ENCODE assay signal across 9 cellular contexts in the genomic region with DNA sequence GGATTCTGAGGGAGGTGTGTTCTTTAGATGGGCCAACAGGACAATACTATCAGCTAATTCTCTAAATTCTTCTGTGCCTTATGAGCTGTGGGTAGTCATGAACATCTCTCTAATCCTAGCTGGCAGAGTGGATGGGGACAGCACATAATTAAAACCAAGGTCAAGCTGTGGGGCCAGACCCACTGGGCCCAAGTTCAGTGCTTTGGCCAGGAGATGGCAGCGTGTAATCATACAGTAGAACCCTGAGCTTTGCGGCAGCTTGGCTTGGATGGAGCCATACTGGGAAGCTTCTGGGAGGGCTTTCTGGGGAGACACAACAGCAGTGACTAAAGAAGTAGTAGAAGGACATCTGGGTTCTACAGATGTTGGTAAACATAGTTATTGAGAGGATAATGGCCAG.
DNase-seq lines count a peak whose midpoint lies in the region; ATAC-seq and TF ChIP-seq lines count a peak whose summit lies in the region.
"Had no signal": no experiment of that assay in that cellular context is flagged by ENCODE, and none has a peak within 500 bp of the region (broad histone marks: within the 10 kb centered on the region; RNA-seq: fewer than 3 reads in every experiment).

No MANE protein-coding gene starts in this region.

- H3K9me3 Mint-ChIP-seq in endodermal cell, result peaks cover 33% of the 10 kb centered on the region
- H3K9me3 Mint-ChIP-seq in progenitor cell of endocrine pancreas (ENCODE audit: low read depth), result peaks cover 32% of the 10 kb centered on the region

- H3K4me1 Mint-ChIP-seq in endodermal cell (no peaks in the 10 kb centered on the region), progenitor cell of endocrine pancreas (ENCODE audit: low read depth) (no peaks in the 10 kb centered on the region)

- H3K27me3 Mint-ChIP-seq in endodermal cell (ENCODE audit: insufficient read depth) (peaks cover 16% of the 10 kb centered on the region), progenitor cell of endocrine pancreas (peaks cover 7% of the 10 kb centered on the region)

- no peaks in the 10 kb centered on the region for H3K36me3 ChIP-seq in endodermal cell (ENCODE audit: control insufficient read depth, insufficient read depth, low read length)

- no peak for ATAC-seq in HG03039 (IDR thresholded peaks at IDR 0.05; ENCODE audit: unreplicated experiment)

- DNase-seq in DMS153 (lab: John Stamatoyannopoulos, UW) (peak; percentile 13), DMS153 treated with DMSO at 0.1 percent for 48 hours (lab: John Stamatoyannopoulos, UW; ENCODE audit: unreplicated experiment) (no peak), Kasumi-1 (lab: John Stamatoyannopoulos, UW) (peak; percentile 26 to 33), endodermal cell (peak; percentile 78), ecto neural progenitor cell (ENCODE audit: low spot score) (no peak), progenitor cell of endocrine pancreas (ENCODE audit: low spot score, unreplicated experiment) (no peak)
- DNase-seq in stimulated activated CD4-positive, alpha-beta T cell treated with anti-CD3 and anti-CD28 coated beads, Interleukin-15, amount 100 ng/mL, for 24 hours, result peak; percentile 61
- DNase-seq: central memory CD4-positive, alpha-beta T cell had no signal

- peaks cover 9% of the 10 kb centered on the region for H3K9me3 ChIP-seq in endodermal cell (ENCODE audit: control insufficient read depth, low read length)

- 81 to 83% methylated on average over 2 of the region's 2 CpGs for WGBS in endodermal cell (ENCODE audit: insufficient coverage in 1 of 2, insufficient read length in 1 of 2), 2 experiments

- no peak overlapping the region for H3K27ac ChIP-seq in endodermal cell (ENCODE audit: low read depth, low read length)

- no peak overlapping the region for H3K9ac ChIP-seq in endodermal cell (ENCODE audit: extremely low read depth, low read length, poor library complexity, severe bottlenecking)

- H3K27me3 ChIP-seq in endodermal cell (ENCODE audit: control insufficient read depth, insufficient read depth, low read length, poor library complexity, severe bottlenecking), result no peaks in the 10 kb centered on the region

- H3K27ac Mint-ChIP-seq in endodermal cell, result no peak overlapping the region
- no peak overlapping the region for H3K27ac Mint-ChIP-seq in progenitor cell of endocrine pancreas

- TF ChIP-seq CTCF in endodermal cell (conservative IDR thresholded peaks at IDR 0.05), result peak; percentile 64
- no peak for TF ChIP-seq CTCF in progenitor cell of endocrine pancreas (IDR thresholded peaks at IDR 0.05; ENCODE audit: unreplicated experiment)

- H3K4me1 ChIP-seq in endodermal cell (ENCODE audit: control insufficient read depth, insufficient read depth, low read length), result no peaks in the 10 kb centered on the region

- H3K4me3 Mint-ChIP-seq in endodermal cell (no peak overlapping the region), progenitor cell of endocrine pancreas (ENCODE audit: low read depth) (no peak overlapping the region)

- H3K4me3 ChIP-seq in endodermal cell (ENCODE audit: low read length), result no peak overlapping the region

- no peaks in the 10 kb centered on the region for H3K36me3 Mint-ChIP-seq in endodermal cell (ENCODE audit: low read depth)
- H3K36me3 Mint-ChIP-seq in progenitor cell of endocrine pancreas (ENCODE audit: insufficient read depth), result no peaks in the 10 kb centered on the region

Comparison
In these comparisons a context has a peak if more than half of its experiments do, and no peak if none do; other contexts are left out.
1. DNase-seq: peak in DMS153 (single experiment), Kasumi-1 (2 of 2), endodermal cell (single experiment) and stimulated activated CD4-positive, alpha-beta T cell treated with anti-CD3 and anti-CD28 coated beads, Interleukin-15, amount 100 ng/mL, for 24 hours (single experiment); none in DMS153 treated with DMSO at 0.1 percent for 48 hours (single experiment), ecto neural progenitor cell (single experiment) and progenitor cell of endocrine pancreas (single experiment).